Comparison of ENCODE assay signal across 8 cellular contexts in the genomic region with DNA sequence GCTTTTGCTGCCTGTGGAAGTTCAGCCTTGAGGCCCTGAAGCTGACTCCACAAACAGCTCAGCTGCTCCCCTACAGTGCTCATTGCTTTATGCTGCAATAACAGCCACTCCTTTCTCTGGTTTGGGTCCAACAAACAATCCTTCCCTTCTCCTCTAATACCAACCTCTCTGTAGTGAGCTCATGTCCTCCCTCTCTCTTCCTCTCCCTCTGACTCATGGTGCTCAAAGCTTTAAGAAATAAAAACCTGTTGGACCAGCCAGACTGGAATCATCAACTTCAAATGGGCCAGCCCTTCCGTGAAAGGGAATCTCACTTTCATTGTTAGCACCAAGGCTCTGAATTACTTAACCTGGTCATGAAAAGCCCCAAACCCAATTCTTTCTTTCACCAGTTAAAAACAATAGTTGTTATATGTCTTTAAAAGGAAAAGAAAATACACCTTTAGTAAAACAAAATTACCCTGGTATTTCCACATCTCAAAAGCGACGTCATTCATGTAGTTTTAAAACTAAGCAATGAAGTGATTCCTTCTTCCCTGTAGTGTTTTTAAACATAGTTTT.
DNase-seq lines count a peak whose midpoint lies in the region; ATAC-seq and TF ChIP-seq lines count a peak whose summit lies in the region.

No MANE protein-coding gene starts in this region.

- H3K36me3 ChIP-seq in KMS-11 (ENCODE audit: insufficient read depth) (no peaks in the 10 kb centered on the region), transverse colon (no peaks in the 10 kb centered on the region)

- H3K27me3 Mint-ChIP-seq in activated naive CD8-positive, alpha-beta T cell treated with anti-CD3 and anti-CD28 coated beads for 36 hours, result no peaks in the 10 kb centered on the region

- peak overlapping the region; percentile 34; the same call in 1 of the 2 replicates for H2AFZ ChIP-seq in KMS-11 (ENCODE audit: low read depth)

- H3K36me3 Mint-ChIP-seq in activated naive CD8-positive, alpha-beta T cell treated with anti-CD3 and anti-CD28 coated beads for 36 hours, result peaks cover 9% of the 10 kb centered on the region

- H3K4me1 Mint-ChIP-seq in activated naive CD8-positive, alpha-beta T cell treated with anti-CD3 and anti-CD28 coated beads for 36 hours, result peaks cover 39% of the 10 kb centered on the region

- in situ Hi-C loops in transverse colon (cut with MboI; ENCODE audit: low pct_ligation_motif_present in 1 of 4, low pct_unique_long_range_greater_than_20kb in 1 of 4, low sequenced_read_pairs in 3 of 4), result no loop called here

- H3K4me2 ChIP-seq in KMS-11, result peak overlapping the region; percentile 55

- peak overlapping the region; percentile 23 for H3K4me3 Mint-ChIP-seq in activated naive CD8-positive, alpha-beta T cell treated with anti-CD3 and anti-CD28 coated beads for 36 hours

- H3K9ac ChIP-seq in KMS-11, result no peak overlapping the region

- no peak for DNase-seq in activated naive CD8-positive, alpha-beta T cell treated with anti-CD3 and anti-CD28 coated beads for 36 hours
- DNase-seq in iris pigment epithelial cell (ENCODE audit: low read depth), result peak; percentile 97
- peak; percentile 64 for DNase-seq in transverse colon
- DNase-seq in NCI-H2081 treated with DMSO at 0.1 percent for 48 hours (lab: John Stamatoyannopoulos, UW), result no peak
- no peak for DNase-seq in NCI-H82 treated with DMSO at 0.1 percent for 48 hours (lab: John Stamatoyannopoulos, UW; ENCODE audit: unreplicated experiment)

- peaks cover 82% of the 10 kb centered on the region for H3K4me1 ChIP-seq in KMS-11 (ENCODE audit: low read depth, poor library complexity, severe bottlenecking)
- H3K4me1 ChIP-seq in transverse colon, result peaks cover 3 to 26% (median 9%) of the 10 kb centered on the region in 4 donors

- TF ChIP-seq POLR2A in transverse colon (IDR thresholded peaks at IDR 0.05), result no peak

- peak; percentile 73 for ATAC-seq in GM18868 (IDR thresholded peaks at IDR 0.05; ENCODE audit: unreplicated experiment)

- no peaks in the 10 kb centered on the region for H3K9me3 ChIP-seq in transverse colon

- peaks cover 7% of the 10 kb centered on the region for H3K9me3 Mint-ChIP-seq in activated naive CD8-positive, alpha-beta T cell treated with anti-CD3 and anti-CD28 coated beads for 36 hours

- TF ChIP-seq CTCF in 22Rv1 (IDR thresholded peaks at IDR 0.05) (no peak), KMS-11 (conservative IDR thresholded peaks at IDR 0.05; ENCODE audit: low read depth, low read length) (no peak), transverse colon (IDR thresholded peaks at IDR 0.05) (no peak)

- H4K20me1 ChIP-seq in KMS-11 (ENCODE audit: insufficient read depth), result no peaks in the 10 kb centered on the region

- H3K27ac ChIP-seq in 22Rv1 (peak overlapping the region; percentile 47), KMS-11 (peak overlapping the region; percentile 25; the same call in 1 of the 2 replicates), transverse colon (peak overlapping the region; percentile 63 to 78 (median 72))

- intact Hi-C loops in transverse colon (cut with DNase I; ENCODE audit: low total_unique reads), result no loop called here

- WGBS in transverse colon (ENCODE audit: low coverage in 1 of 2), 2 donors, result 35 to 50% methylated on average over 2 to 3 of the region's 3 CpGs

- H3K79me2 ChIP-seq in KMS-11 (ENCODE audit: insufficient read depth, low read depth), result no peaks in the 10 kb centered on the region

- H3K4me3 ChIP-seq in KMS-11 (IDR thresholded peaks at IDR 0.05; ENCODE audit: insufficient read depth, low read depth, low read length) (no peak overlapping the region), transverse colon (no peak overlapping the region)

- H3K27me3 ChIP-seq in KMS-11 (ENCODE audit: insufficient read depth, low read depth), result no peaks in the 10 kb centered on the region
- no peaks in the 10 kb centered on the region for H3K27me3 ChIP-seq in transverse colon

- no peak for TF ChIP-seq EP300 in transverse colon (IDR thresholded peaks at IDR 0.05; ENCODE audit: low read depth)

- H3K27ac Mint-ChIP-seq in activated naive CD8-positive, alpha-beta T cell treated with anti-CD3 and anti-CD28 coated beads for 36 hours, result peak overlapping the region; percentile 93

Comparison
In these comparisons a context has a peak if more than half of its experiments do, and no peak if none do; other contexts are left out.
1. DNase-seq: peak in iris pigment epithelial cell (single experiment) and transverse colon (single experiment); none in activated naive CD8-positive, alpha-beta T cell treated with anti-CD3 and anti-CD28 coated beads for 36 hours (single experiment), NCI-H2081 treated with DMSO at 0.1 percent for 48 hours (single experiment) and NCI-H82 treated with DMSO at 0.1 percent for 48 hours (single experiment).
2. Peak in every context shown above with its lines, with median percentiles within 50 percentile points of each other: H3K27ac ChIP-seq.